ENCODE assay signal across 33 cellular contexts in the genomic region with DNA sequence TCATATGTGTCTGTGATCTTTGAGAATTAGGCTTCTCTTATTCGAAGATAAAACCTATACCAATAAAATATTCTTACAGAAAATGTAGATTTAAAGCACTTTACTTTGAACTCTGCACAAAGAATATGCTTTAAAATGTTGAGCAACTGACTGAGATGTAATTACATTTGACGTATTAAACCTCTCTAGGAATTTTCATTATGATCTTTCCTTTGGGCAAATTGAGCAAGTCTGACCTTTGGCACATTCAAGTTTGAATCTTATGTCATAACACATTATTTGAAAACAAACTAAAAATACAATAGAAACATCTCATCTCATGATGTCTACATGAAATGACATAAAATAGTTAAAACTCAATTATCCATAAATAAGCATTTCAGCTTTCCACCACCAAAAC.
"Had no signal": no experiment of that assay in that cellular context is flagged by ENCODE, and none has a peak within 500 bp of the region (broad histone marks: within the 10 kb centered on the region; RNA-seq: fewer than 3 reads in every experiment).

No MANE protein-coding gene starts in this region.

- H3K27me3 Mint-ChIP-seq: activated B cell treated with CpG ODN at 0.5 μM for 24 hours; activated CD8-positive, alpha-beta T cell treated with anti-CD3 and anti-CD28 coated beads for 36 hours; activated naive CD4-positive, alpha-beta T cell treated with anti-CD3 and anti-CD28 coated beads, Interleukin-2, amount 50 U/mL, for 24 hours; activated naive CD8-positive, alpha-beta T cell treated with anti-CD3 and anti-CD28 coated beads for 36 hours; activated naive CD8-positive, alpha-beta T cell treated with anti-CD3 and anti-CD28 coated beads, Interleukin-2, amount 50 U/mL, for 24 hours; dendritic cell treated with granulocyte-macrophage colony-stimulating factor and Interleukin-4, amounts not matched to agents 40 ng/mL and 50 ng/mL, for 4 days; effector memory CD8-positive, alpha-beta T cell; T-helper 17 cell had no signal

- H3K36me3 ChIP-seq: cardiac muscle cell, colonic mucosa, esophagus muscularis mucosa, gastrocnemius medialis, heart right ventricle, WERI-Rb-1 had no signal

- H3K4me3 ChIP-seq: cardiac muscle cell, colonic mucosa, dorsolateral prefrontal cortex, esophagus muscularis mucosa, gastrocnemius medialis, heart right ventricle, hepatocyte had no signal

- H3K9me3 ChIP-seq: colonic mucosa, esophagus muscularis mucosa, gastrocnemius medialis had no signal

- H3K4me3 Mint-ChIP-seq: activated B cell treated with CpG ODN at 0.5 μM for 24 hours; activated CD8-positive, alpha-beta T cell treated with anti-CD3 and anti-CD28 coated beads for 36 hours; activated naive CD4-positive, alpha-beta T cell treated with anti-CD3 and anti-CD28 coated beads for 36 hours; activated naive CD4-positive, alpha-beta T cell treated with anti-CD3 and anti-CD28 coated beads, Interleukin-2, amount 50 U/mL, for 24 hours; activated naive CD8-positive, alpha-beta T cell treated with anti-CD3 and anti-CD28 coated beads for 36 hours; activated naive CD8-positive, alpha-beta T cell treated with anti-CD3 and anti-CD28 coated beads, Interleukin-2, amount 50 U/mL, for 24 hours; activated T-cell treated with anti-CD3 and anti-CD28 coated beads, Interleukin-2, amount 50 U/mL, for 4 hours; dendritic cell treated with granulocyte-macrophage colony-stimulating factor and Interleukin-4, amounts not matched to agents 40 ng/mL and 50 ng/mL, for 4 days; effector memory CD8-positive, alpha-beta T cell; T-helper 17 cell; T-helper 2 cell treated with Interferon-gamma antibody and Interleukin-4, amounts not matched to agents 5 μg/mL and 100 μg/mL, for 36 hours had no signal

- DNase-seq: activated B cell treated with CpG ODN at 0.5 μM for 24 hours; activated CD4-positive, alpha-beta T cell treated with anti-CD3 and anti-CD28 coated beads for 48 hours; activated CD4-positive, alpha-beta T cell treated with anti-CD3 and anti-CD28 coated beads, Interleukin-2, amount 50 U/mL, for 1 hour; activated CD4-positive, alpha-beta T cell treated with anti-CD3 and anti-CD28 coated beads, Interleukin-2, amount 50 U/mL, for 48 hours; activated CD8-positive, alpha-beta memory T cell treated with anti-CD3 and anti-CD28 coated beads for 24 hours; activated CD8-positive, alpha-beta T cell treated with anti-CD3 and anti-CD28 coated beads for 36 hours; activated effector memory CD4-positive, alpha-beta T cell treated with anti-CD3 and anti-CD28 coated beads, Interleukin-2, amount 50 U/mL, for 16 hours; activated naive CD4-positive, alpha-beta T cell treated with anti-CD3 and anti-CD28 coated beads for 36 hours; activated naive CD8-positive, alpha-beta T cell treated with anti-CD3 and anti-CD28 coated beads for 36 hours; activated naive CD8-positive, alpha-beta T cell treated with anti-CD3 and anti-CD28 coated beads, Interleukin-2, amount 50 U/mL, for 24 hours; activated T-cell treated with anti-CD3 and anti-CD28 coated beads, Interleukin-2, amount 50 U/mL, for 4 hours; amniotic stem cell; anterior cingulate cortex; central memory CD4-positive, alpha-beta T cell; cerebellar nuclear complex; colonic mucosa; dorsolateral prefrontal cortex; effector memory CD8-positive, alpha-beta T cell; foreskin keratinocyte; gastrocnemius medialis; glutamatergic neuron; heart right ventricle; T-helper 1 cell; T-helper 17 cell; T1000; WERI-Rb-1 had no signal

- H3K9me3 Mint-ChIP-seq: activated B cell treated with CpG ODN at 0.5 μM for 24 hours; activated naive CD4-positive, alpha-beta T cell treated with anti-CD3 and anti-CD28 coated beads for 36 hours; activated naive CD4-positive, alpha-beta T cell treated with anti-CD3 and anti-CD28 coated beads, Interleukin-2, amount 50 U/mL, for 24 hours; activated T-cell treated with anti-CD3 and anti-CD28 coated beads, Interleukin-2, amount 50 U/mL, for 4 hours; effector memory CD8-positive, alpha-beta T cell had no signal

- H3K27me3 ChIP-seq: cardiac muscle cell, colonic mucosa, dorsolateral prefrontal cortex, esophagus muscularis mucosa, foreskin keratinocyte, gastrocnemius medialis, heart right ventricle, hepatocyte had no signal

- H3K36me3 Mint-ChIP-seq: activated naive CD4-positive, alpha-beta T cell treated with anti-CD3 and anti-CD28 coated beads, Interleukin-2, amount 50 U/mL, for 24 hours had no signal

- H3K4me1 ChIP-seq: colonic mucosa, esophagus muscularis mucosa, gastrocnemius medialis had no signal

- H3K27ac Mint-ChIP-seq: activated B cell treated with CpG ODN at 0.5 μM for 24 hours; activated CD8-positive, alpha-beta T cell treated with anti-CD3 and anti-CD28 coated beads for 36 hours; activated naive CD4-positive, alpha-beta T cell treated with anti-CD3 and anti-CD28 coated beads for 36 hours; activated naive CD4-positive, alpha-beta T cell treated with anti-CD3 and anti-CD28 coated beads, Interleukin-2, amount 50 U/mL, for 24 hours; activated naive CD8-positive, alpha-beta T cell treated with anti-CD3 and anti-CD28 coated beads for 36 hours; activated naive CD8-positive, alpha-beta T cell treated with anti-CD3 and anti-CD28 coated beads, Interleukin-2, amount 50 U/mL, for 24 hours; activated T-helper 2 cell treated with anti-CD3 and anti-CD28 coated beads, Interferon-gamma antibody, Interleukin-2, Interleukin-4, amounts not matched to agents 10 μg/mL and 5 μg/mL and 100 μg/mL, durations not matched to agents 14 hours and 24 hours and 36 hours; dendritic cell treated with granulocyte-macrophage colony-stimulating factor and Interleukin-4, amounts not matched to agents 40 ng/mL and 50 ng/mL, for 4 days; effector memory CD8-positive, alpha-beta T cell; T-helper 17 cell; T-helper 2 cell treated with Interferon-gamma antibody and Interleukin-4, amounts not matched to agents 5 μg/mL and 100 μg/mL, for 36 hours had no signal

- H3K27ac ChIP-seq: cardiac muscle cell, colonic mucosa, dorsolateral prefrontal cortex, esophagus muscularis mucosa, foreskin keratinocyte, gastrocnemius medialis, hepatocyte, WERI-Rb-1 had no signal
